In genomic region chr7:151439855-151440798, GRCh38 we compare ENCODE assay signal across 9 cellular contexts. TPM values are rescaled to one million over a fixed set of nuclear protein-coding genes. Genes with fewer than 3 reads are reported as not detected.
DNase-seq lines count a peak whose midpoint lies in the region; ATAC-seq and TF ChIP-seq lines count a peak whose summit lies in the region.
"Had no signal": no experiment of that assay in that cellular context is flagged by ENCODE, and none has a peak within 500 bp of the region (broad histone marks: within the 10 kb centered on the region; RNA-seq: fewer than 3 reads in every experiment).

CRYGN (minus strand) TSS chr7:151440141; CDS start chr7:151439917, 224 bp downstream.

- peak within 1 kb of the TSS; percentile 76 for H2AFZ ChIP-seq in osteoblast (ENCODE audit: low read length)

- H3K4me3 Mint-ChIP-seq in CD4-positive, CD25-positive, alpha-beta regulatory T cell = peak within 1 kb of the TSS in 3 of 4 donors; percentile 26 to 63 (median 43)
- H3K4me3 Mint-ChIP-seq in endothelial cell (ENCODE audit: unreplicated experiment) = peak within 1 kb of the TSS; percentile 73

- ATAC-seq in CD4-positive, CD25-positive, alpha-beta regulatory T cell (ENCODE audit: low read depth in 2 of 2) = no peak
- no peak for ATAC-seq in GM18498 (IDR thresholded peaks at IDR 0.05; ENCODE audit: unreplicated experiment)

- H3K4me1 Mint-ChIP-seq in CD4-positive, CD25-positive, alpha-beta regulatory T cell = peaks cover 0 to 32% (median 5%) of the 10 kb centered on the region in 4 donors
- H3K4me1 Mint-ChIP-seq in endothelial cell (ENCODE audit: unreplicated experiment) = peaks cover 4% of the 10 kb centered on the region

- no peaks in the 10 kb centered on the region for H4K20me1 ChIP-seq in osteoblast (ENCODE audit: insufficient read depth, low read length)

- H3K36me3 ChIP-seq in CD4-positive, CD25-positive, alpha-beta regulatory T cell (ENCODE audit: control insufficient read depth, insufficient read depth, low read length) = no peaks in the 10 kb centered on the region
- H3K36me3 ChIP-seq in NT2/D1 (ENCODE audit: insufficient read depth, insufficient read length, low read length) (no peaks in the 10 kb centered on the region), osteoblast (ENCODE audit: insufficient read depth, low read length) (no peaks in the 10 kb centered on the region)

- H3K9me3 Mint-ChIP-seq in CD4-positive, CD25-positive, alpha-beta regulatory T cell = no peaks in the 10 kb centered on the region
- H3K9me3 Mint-ChIP-seq in endothelial cell (ENCODE audit: unreplicated experiment) = no peaks in the 10 kb centered on the region
- H3K9me3 Mint-ChIP-seq: naive B cell had no signal

- peaks cover 13% of the 10 kb centered on the region for H3K4me1 ChIP-seq in CD4-positive, CD25-positive, alpha-beta regulatory T cell (ENCODE audit: control insufficient read depth, insufficient read depth, low read length, poor library complexity, severe bottlenecking)
- peaks cover 9% of the 10 kb centered on the region for H3K4me1 ChIP-seq in NT2/D1 (ENCODE audit: insufficient read depth, insufficient read length)
- H3K4me1 ChIP-seq in osteoblast (ENCODE audit: insufficient read depth, low read length) = peaks cover 12% of the 10 kb centered on the region

- H3K79me2 ChIP-seq in osteoblast (ENCODE audit: insufficient read depth, low read length) = no peaks in the 10 kb centered on the region

- H3K27ac Mint-ChIP-seq in CD4-positive, CD25-positive, alpha-beta regulatory T cell = peak within 1 kb of the TSS in 1 of 3 donors; percentile 89
- H3K27ac Mint-ChIP-seq in endothelial cell (ENCODE audit: unreplicated experiment) = no peak within 1 kb of the TSS

- no peak within 1 kb of the TSS for H3K4me3 ChIP-seq in CD4-positive, CD25-positive, alpha-beta regulatory T cell (ENCODE audit: low read depth, low read length)
- H3K4me3 ChIP-seq in NT2/D1 (ENCODE audit: insufficient read length, low read depth) (peak within 1 kb of the TSS; percentile 31), osteoblast (ENCODE audit: insufficient read depth, low read length) (no peak within 1 kb of the TSS)

- H3K27ac ChIP-seq in CD4-positive, CD25-positive, alpha-beta regulatory T cell (ENCODE audit: insufficient read depth, low read length, poor library complexity, severe bottlenecking) = no peak within 1 kb of the TSS
- no peak within 1 kb of the TSS for H3K27ac ChIP-seq in osteoblast (ENCODE audit: low read depth, low read length)

- no peaks in the 10 kb centered on the region for H3K27me3 ChIP-seq in CD4-positive, CD25-positive, alpha-beta regulatory T cell (ENCODE audit: control insufficient read depth, insufficient read depth, low read length)
- peaks cover 8% of the 10 kb centered on the region for H3K27me3 ChIP-seq in NT2/D1 (ENCODE audit: insufficient read depth, insufficient read length)
- peaks cover 4% of the 10 kb centered on the region for H3K27me3 ChIP-seq in osteoblast (ENCODE audit: insufficient read depth, low read length)

- H3K36me3 Mint-ChIP-seq in CD4-positive, CD25-positive, alpha-beta regulatory T cell = no peaks in the 10 kb centered on the region
- no peaks in the 10 kb centered on the region for H3K36me3 Mint-ChIP-seq in endothelial cell (ENCODE audit: low read depth, unreplicated experiment)
- H3K36me3 Mint-ChIP-seq: naive B cell had no signal

- peaks cover 25% of the 10 kb centered on the region for H3K27me3 Mint-ChIP-seq in CD4-positive, CD25-positive, alpha-beta regulatory T cell
- H3K27me3 Mint-ChIP-seq in endothelial cell (ENCODE audit: unreplicated experiment) = peaks cover 3% of the 10 kb centered on the region

- no peak for DNase-seq in CD4-positive, CD25-positive, alpha-beta regulatory T cell
- DNase-seq in NT2/D1 (ENCODE audit: low read depth, low spot score) (no peak), endothelial cell (ENCODE audit: low spot score) (no peak), osteoblast (ENCODE audit: insufficient read length, low spot score, missing footprints) (peak; percentile 71), NCI-H446 treated with DMSO at 0.1 percent for 48 hours (lab: John Stamatoyannopoulos, UW) (no peak), GDM1 (lab: John Stamatoyannopoulos, UW) (no peak), SIG-M5 (lab: John Stamatoyannopoulos, UW) (no peak)
- DNase-seq: naive B cell had no signal

- peak within 1 kb of the TSS; percentile 18 for H3K4me2 ChIP-seq in osteoblast (ENCODE audit: insufficient read depth, low read length)

- no peaks in the 10 kb centered on the region for H3K9me3 ChIP-seq in CD4-positive, CD25-positive, alpha-beta regulatory T cell (ENCODE audit: control insufficient read depth in 2 of 2, low read length in 2 of 2)
- H3K9me3 ChIP-seq in NT2/D1 (ENCODE audit: insufficient read depth, low read length) = 0 out of 2 replicates have a peak, but pooled peaks cover 7% of the 10 kb centered on the region
- no peaks in the 10 kb centered on the region for H3K9me3 ChIP-seq in osteoblast (ENCODE audit: low read depth, low read length)

- TF ChIP-seq CTCF in endothelial cell (IDR thresholded peaks at IDR 0.05; ENCODE audit: unreplicated experiment) (no peak), osteoblast (IDR thresholded peaks at IDR 0.05; ENCODE audit: extremely low read depth, low read depth, low read length) (no peak)

- H3K9ac ChIP-seq in NT2/D1 (ENCODE audit: insufficient read length, low read depth) = peak within 1 kb of the TSS; percentile 51

RNA-seq across cellular contexts. Expression of gene CRYGN, which starts in this region (rescaled TPM):
- 0.39 TPM for total RNA-seq in CD4-positive, CD25-positive, alpha-beta regulatory T cell
- polyA plus RNA-seq in CD4-positive, CD25-positive, alpha-beta regulatory T cell = under 1 TPM in 3 of 4 donors, not detected in 1; 0.30 to 0.39 (median 0.38) TPM
- total RNA-seq in endothelial cell (ENCODE audit: unreplicated experiment) = not detected
- total RNA-seq in osteoblast = 0.59 and 0.72 TPM in 2 replicates

Comparison
In these comparisons a context has a peak if more than half of its experiments do, and no peak if none do; other contexts are left out.
1. Peak in DNase-seq and H3K4me2 ChIP-seq in osteoblast; RNA of the gene not detected or under 1 TPM.